In the genomic region with DNA sequence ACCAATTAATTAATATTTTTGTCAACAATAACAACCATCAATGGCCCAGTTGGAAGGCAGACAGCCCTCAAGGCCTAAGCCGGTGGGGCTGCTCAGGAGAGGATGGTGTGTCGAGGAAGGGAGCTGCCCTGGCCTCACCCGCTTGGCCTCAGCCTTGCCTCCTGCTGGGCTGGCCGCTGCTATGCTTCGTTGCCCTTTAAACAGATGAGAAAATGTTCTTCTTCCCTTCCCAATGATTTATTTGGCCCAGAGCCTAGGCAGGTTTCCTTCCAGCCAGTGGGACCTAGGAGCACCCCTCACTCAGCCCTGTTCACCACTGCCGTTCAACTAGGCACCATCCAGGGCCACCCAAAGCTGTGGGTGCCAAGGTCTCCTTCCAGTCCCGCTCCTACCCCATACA, we compare ENCODE assay signal across 15 cellular contexts. TPM values are rescaled to one million over a fixed set of nuclear protein-coding genes. Genes with fewer than 3 reads are reported as not detected.
DNase-seq lines count a peak whose midpoint lies in the region; TF ChIP-seq lines count a peak whose summit lies in the region.
"Had no signal": no experiment of that assay in that cellular context is flagged by ENCODE, and none has a peak within 500 bp of the region (broad histone marks: within the 10 kb centered on the region; RNA-seq: fewer than 3 reads in every experiment).

No MANE protein-coding gene starts in this region.

- intact Hi-C loops in tibial artery (cut with DNase I; ENCODE audit: low total_unique reads), result loop anchor here (10.0 kb wide), 1 partner anchor 198 kb away; no protein-coding TSS in a partner anchor

- POLR2A ChIA-PET in HEK293 (lab: Yijun Ruan, JAX), result interaction anchor here (1.3 kb wide), 1 partner anchor 23 kb away, joined by 3 read pairs; no protein-coding TSS in a partner anchor

- H3K27ac ChIP-seq in HEK293 (ENCODE audit: extremely low read depth, low read depth, low read length) (no peak overlapping the region), tibial artery (no peak overlapping the region)
- H3K27ac ChIP-seq: A549, KMS-11 had no signal

- H3K36me3 ChIP-seq in HEK293 (ENCODE audit: control insufficient read depth in 2 of 2, insufficient read depth in 1 of 2, low read length in 2 of 2), result no peaks in the 10 kb centered on the region
- H3K36me3 ChIP-seq in kidney epithelial cell (ENCODE audit: control insufficient read depth, insufficient read depth, low read length), result no peaks in the 10 kb centered on the region
- H3K36me3 ChIP-seq in tibial artery, result no peaks in the 10 kb centered on the region

- no peak overlapping the region for H3K4me3 ChIP-seq in HEK293 (ENCODE audit: low read depth, low read length)
- H3K4me3 ChIP-seq in kidney epithelial cell (ENCODE audit: low read depth, low read length), result no peak overlapping the region
- no peak overlapping the region for H3K4me3 ChIP-seq in tibial artery
- H3K4me3 ChIP-seq: A549 had no signal

- H3K9me3 ChIP-seq in HEK293 (ENCODE audit: control insufficient read depth, insufficient read depth, low read depth, low read length) (no peaks in the 10 kb centered on the region), tibial artery (no peaks in the 10 kb centered on the region)
- H3K9me3 ChIP-seq: A549 had no signal

- no peaks in the 10 kb centered on the region; the same call in 1 of the 2 replicates for H3K4me1 ChIP-seq in HEK293 (ENCODE audit: control insufficient read depth, insufficient read depth, low read length)
- peaks cover 0 to 38% (median 27%) of the 10 kb centered on the region in 4 donors for H3K4me1 ChIP-seq in tibial artery

- TF ChIP-seq CTCF in HEK293 (tag by site-specific recombination; IDR thresholded peaks at IDR 0.05) (no peak), kidney epithelial cell (IDR thresholded peaks at IDR 0.05; ENCODE audit: insufficient read depth, low read length, poor library complexity, severe bottlenecking) (peak; percentile 10), tibial artery (IDR thresholded peaks at IDR 0.05) (no peak)

- DNase-seq in NCI-H1092 treated with DMSO at 0.1 percent for 48 hours (lab: John Stamatoyannopoulos, UW) (peak; percentile 28), NCI-H1092 (lab: John Stamatoyannopoulos, UW) (no peak), kidney epithelial cell (ENCODE audit: low read depth) (no peak), renal cortical epithelial cell (ENCODE audit: low read depth) (peak; percentile 53), SHP77 (lab: John Stamatoyannopoulos, UW) (no peak), NAMALWA (ENCODE audit: low spot score) (no peak), tibial artery (no peak)
- DNase-seq: H9, NCI-H1417, NCI-H2029 treated with DMSO at 0.1 percent for 48 hours, NCI-H774, SHP77 treated with DMSO at 0.1 percent for 48 hours had no signal

- H3K27me3 ChIP-seq in kidney epithelial cell (ENCODE audit: control insufficient read depth, insufficient read depth, low read length) (peaks cover 20% of the 10 kb centered on the region), tibial artery (peaks cover 0 to 33% of the 10 kb centered on the region in 2 donors)

- CTCF ChIA-PET in HEK293 (lab: Yijun Ruan, JAX), result interaction anchor here (0.7 to 2.1 kb wide), 5 partner anchors 9 to 216 kb away, joined by 3 to 9 read pairs (median 4); no protein-coding TSS in a partner anchor

TF ChIP-seq in HEK293, 187 proteins besides CTCF, POLR2A, EP300 and RAD21:
- TF ChIP-seq, protein P1, sequence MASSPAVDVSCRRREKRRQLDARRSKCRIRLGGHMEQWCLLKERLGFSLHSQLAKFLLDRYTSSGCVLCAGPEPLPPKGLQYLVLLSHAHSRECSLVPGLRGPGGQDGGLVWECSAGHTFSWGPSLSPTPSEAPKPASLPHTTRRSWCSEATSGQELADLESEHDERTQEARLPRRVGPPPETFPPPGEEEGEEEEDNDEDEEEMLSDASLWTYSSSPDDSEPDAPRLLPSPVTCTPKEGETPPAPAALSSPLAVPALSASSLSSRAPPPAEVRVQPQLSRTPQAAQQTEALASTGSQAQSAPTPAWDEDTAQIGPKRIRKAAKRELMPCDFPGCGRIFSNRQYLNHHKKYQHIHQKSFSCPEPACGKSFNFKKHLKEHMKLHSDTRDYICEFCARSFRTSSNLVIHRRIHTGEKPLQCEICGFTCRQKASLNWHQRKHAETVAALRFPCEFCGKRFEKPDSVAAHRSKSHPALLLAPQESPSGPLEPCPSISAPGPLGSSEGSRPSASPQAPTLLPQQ (tag by site-specific recombination; IDR thresholded peaks at IDR 0.05), result 0 out of 2 replicates have a peak, but pooled peaks have one; percentile 43
- TF ChIP-seq ZNF544 (tag by site-specific recombination; IDR thresholded peaks at IDR 0.05) (no peak), ZBTB20 (tag by site-specific recombination; IDR thresholded peaks at IDR 0.05) (no peak), ZBTB8A (tag by site-specific recombination; IDR thresholded peaks at IDR 0.05) (0 out of 2 replicates have a peak, but pooled peaks have one; percentile 4), ZNF23 (tag by site-specific recombination; IDR thresholded peaks at IDR 0.05; ENCODE audit: borderline replicate concordance) (no peak), ZNF654 (tag by site-specific recombination; IDR thresholded peaks at IDR 0.05; ENCODE audit: low read depth) (no peak), ZFP69B (tag by site-specific recombination; IDR thresholded peaks at IDR 0.05) (0 out of 2 replicates have a peak, but pooled peaks have one; percentile 36)
- TF ChIP-seq, protein P2, sequence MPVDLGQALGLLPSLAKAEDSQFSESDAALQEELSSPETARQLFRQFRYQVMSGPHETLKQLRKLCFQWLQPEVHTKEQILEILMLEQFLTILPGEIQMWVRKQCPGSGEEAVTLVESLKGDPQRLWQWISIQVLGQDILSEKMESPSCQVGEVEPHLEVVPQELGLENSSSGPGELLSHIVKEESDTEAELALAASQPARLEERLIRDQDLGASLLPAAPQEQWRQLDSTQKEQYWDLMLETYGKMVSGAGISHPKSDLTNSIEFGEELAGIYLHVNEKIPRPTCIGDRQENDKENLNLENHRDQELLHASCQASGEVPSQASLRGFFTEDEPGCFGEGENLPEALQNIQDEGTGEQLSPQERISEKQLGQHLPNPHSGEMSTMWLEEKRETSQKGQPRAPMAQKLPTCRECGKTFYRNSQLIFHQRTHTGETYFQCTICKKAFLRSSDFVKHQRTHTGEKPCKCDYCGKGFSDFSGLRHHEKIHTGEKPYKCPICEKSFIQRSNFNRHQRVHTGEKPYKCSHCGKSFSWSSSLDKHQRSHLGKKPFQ (tag by site-specific recombination; IDR thresholded peaks at IDR 0.05), result no peak
- TF ChIP-seq, protein P3, sequence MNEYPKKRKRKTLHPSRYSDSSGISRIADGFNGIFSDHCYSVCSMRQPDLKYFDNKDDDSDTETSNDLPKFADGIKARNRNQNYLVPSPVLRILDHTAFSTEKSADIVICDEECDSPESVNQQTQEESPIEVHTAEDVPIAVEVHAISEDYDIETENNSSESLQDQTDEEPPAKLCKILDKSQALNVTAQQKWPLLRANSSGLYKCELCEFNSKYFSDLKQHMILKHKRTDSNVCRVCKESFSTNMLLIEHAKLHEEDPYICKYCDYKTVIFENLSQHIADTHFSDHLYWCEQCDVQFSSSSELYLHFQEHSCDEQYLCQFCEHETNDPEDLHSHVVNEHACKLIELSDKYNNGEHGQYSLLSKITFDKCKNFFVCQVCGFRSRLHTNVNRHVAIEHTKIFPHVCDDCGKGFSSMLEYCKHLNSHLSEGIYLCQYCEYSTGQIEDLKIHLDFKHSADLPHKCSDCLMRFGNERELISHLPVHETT (tag by site-specific recombination; IDR thresholded peaks at IDR 0.05), result no peak

RNA-seq across cellular contexts. Expression of a gene that starts 3.1 kb away (rescaled TPM):
- total RNA-seq in kidney epithelial cell, result 1.5 and 2.6 TPM in 2 replicates
- 0.69 and 8.0 TPM in 2 replicates for total RNA-seq in renal cortical epithelial cell

RNA-seq across cellular contexts. Expression of a gene that starts 48.6 kb away (rescaled TPM):
- total RNA-seq in kidney epithelial cell, result 29.4 and 31.8 TPM in 2 replicates
- total RNA-seq in renal cortical epithelial cell, result 5.0 and 8.0 TPM in 2 replicates

Comparison
In these comparisons a context has a peak if more than half of its experiments do, and no peak if none do; other contexts are left out.
1. DNase-seq: peak in NCI-H1092 treated with DMSO at 0.1 percent for 48 hours (single experiment) and renal cortical epithelial cell (single experiment); none in NCI-H1092 (single experiment), kidney epithelial cell (single experiment), SHP77 (0 of 2), NAMALWA (single experiment) and tibial artery (0 of 2).